In the genomic region with DNA sequence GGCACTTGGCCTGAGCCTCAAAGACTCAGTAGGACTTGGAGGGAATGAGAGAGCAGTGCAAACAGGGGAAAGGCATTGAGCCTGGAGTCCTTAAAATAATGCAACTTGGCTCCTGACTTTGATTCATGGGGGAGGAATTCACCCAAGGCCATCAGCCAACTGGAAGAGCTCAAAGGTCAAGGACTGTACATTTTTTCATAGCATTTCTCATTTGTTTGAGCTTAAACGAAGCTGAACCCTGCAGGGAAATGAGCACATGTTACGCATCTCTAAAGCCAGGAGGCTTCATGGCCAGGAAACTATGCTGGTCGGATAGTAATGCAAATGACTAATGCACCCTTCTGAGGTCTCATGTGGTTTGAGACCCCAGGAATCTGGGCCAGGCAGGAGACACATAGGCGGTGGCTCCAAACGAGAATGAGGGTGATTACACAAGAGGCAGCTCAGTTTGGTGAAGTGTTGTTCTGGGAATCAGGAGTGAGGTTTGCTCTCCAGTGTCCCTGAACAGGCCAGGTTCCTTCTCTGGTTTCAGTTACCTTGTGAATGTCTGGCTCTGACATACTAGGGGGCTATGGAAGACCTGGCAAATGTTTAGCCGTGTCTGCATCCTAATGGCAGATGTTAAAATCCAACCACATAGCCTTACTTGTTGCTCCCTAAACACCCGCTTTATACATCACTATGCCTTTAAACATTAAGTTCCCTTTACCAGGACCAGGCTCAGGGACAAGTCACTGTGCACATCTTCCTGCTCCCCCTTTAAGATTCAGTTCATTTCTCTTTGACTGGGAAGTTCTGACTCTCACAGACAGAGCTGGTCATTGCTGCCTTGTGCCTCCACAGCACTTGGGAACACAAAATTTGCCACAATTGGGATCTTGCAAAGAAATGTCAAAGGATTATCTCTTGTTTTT, we compare ENCODE assay signal across 9 cellular contexts.
DNase-seq lines count a peak whose midpoint lies in the region; ATAC-seq and TF ChIP-seq lines count a peak whose summit lies in the region.
"Had no signal": no experiment of that assay in that cellular context is flagged by ENCODE, and none has a peak within 500 bp of the region (broad histone marks: within the 10 kb centered on the region; RNA-seq: fewer than 3 reads in every experiment).

No MANE protein-coding gene starts in this region.

- intact Hi-C loops in heart left ventricle (cut with DNase I) = no loop called here
- intact Hi-C loops in sciatic nerve (cut with DNase I) = no loop called here

- peak; percentile 99 for DNase-seq in ELR (ENCODE audit: low read depth)
- peak in 2 of 5 donors; percentile 44 to 53 for DNase-seq in heart left ventricle
- DNase-seq in sciatic nerve (ENCODE audit: low spot score) = no peak
- no peak for DNase-seq in SW 1271 (lab: John Stamatoyannopoulos, UW)
- DNase-seq in MV-4-11 (lab: John Stamatoyannopoulos, UW) = no peak
- DNase-seq in NCI-H2081 treated with DMSO at 0.1 percent for 48 hours (lab: John Stamatoyannopoulos, UW) = no peak
- DNase-seq: activated CD4-positive, alpha-beta memory T cell treated with anti-CD3 and anti-CD28 coated beads, Interleukin-2, amount 10 ng/mL, durations not matched to agents 7 days and 5 days had no signal

- peak overlapping the region in 8 of 12 donors; percentile 9 to 73 (median 39) for H3K27ac ChIP-seq in heart left ventricle

- ATAC-seq in SK-N-SH treated with all-trans-retinoic acid at 6 μM for 48 hours = peak; percentile 92
- ATAC-seq in heart left ventricle = peak in 3 of 4 donors; percentile 58 to 93 (median 88)
- peak; percentile 71 for ATAC-seq in sciatic nerve
- ATAC-seq in HG03045 (IDR thresholded peaks at IDR 0.05; ENCODE audit: unreplicated experiment) = no peak

- no peak for TF ChIP-seq CTCF in heart left ventricle (IDR thresholded peaks at IDR 0.05)

- no peak for TF ChIP-seq POLR2A in heart left ventricle (IDR thresholded peaks at IDR 0.05)

- H3K9me3 ChIP-seq in heart left ventricle = no peaks in the 10 kb centered on the region

- 59 to 70% (median 62%) methylated on average over 7 of the region's 7 CpGs for WGBS in heart left ventricle, 4 donors

- H3K4me1 ChIP-seq in heart left ventricle = peaks cover 0 to 33% (median 10%) of the 10 kb centered on the region in 12 donors

- no peaks in the 10 kb centered on the region for H3K36me3 ChIP-seq in heart left ventricle

- no peaks in the 10 kb centered on the region for H3K27me3 ChIP-seq in heart left ventricle

- no peak overlapping the region for H3K4me3 ChIP-seq in heart left ventricle

TF ChIP-seq in SK-N-SH treated with all-trans-retinoic acid at 6 μM for 48 hours, 23 proteins besides CTCF, POLR2A, EP300 and RAD21:
- TF ChIP-seq ZC3H10 (CRISPR knock-in tag; IDR thresholded peaks at IDR 0.05) (peak; percentile 63; the same call in 1 of the 2 replicates), ISL1 (CRISPR knock-in tag; IDR thresholded peaks at IDR 0.05) (peak; percentile 78), ZFP30 (CRISPR knock-in tag; IDR thresholded peaks at IDR 0.05) (no peak), TOX (CRISPR knock-in tag; IDR thresholded peaks at IDR 0.05; ENCODE audit: borderline replicate concordance) (peak; percentile 94)
